Comparison of ENCODE assay signal across 19 cellular contexts in genomic region chr9:82513242-82513750, GRCh38.
DNase-seq lines count a peak whose midpoint lies in the region; ATAC-seq and TF ChIP-seq lines count a peak whose summit lies in the region.
"Had no signal": no experiment of that assay in that cellular context is flagged by ENCODE, and none has a peak within 500 bp of the region (broad histone marks: within the 10 kb centered on the region; RNA-seq: fewer than 3 reads in every experiment).

No MANE protein-coding gene starts in this region.

- H3K9me3 Mint-ChIP-seq in natural killer cell treated with Interleukin-12 subunit alpha and Interleukin-12 subunit beta and Interleukin-15 and Interleukin-18, amount 100 ng/mL, for 72 hours: peaks cover 13% of the 10 kb centered on the region
- H3K9me3 Mint-ChIP-seq: memory B cell had no signal

- H3K36me3 Mint-ChIP-seq in natural killer cell treated with Interleukin-12 subunit alpha and Interleukin-12 subunit beta and Interleukin-15 and Interleukin-18, amount 100 ng/mL, for 72 hours: no peaks in the 10 kb centered on the region
- H3K36me3 Mint-ChIP-seq: brain, memory B cell had no signal

- no peak overlapping the region for H3K4me3 Mint-ChIP-seq in natural killer cell treated with Interleukin-12 subunit alpha and Interleukin-12 subunit beta and Interleukin-15 and Interleukin-18, amount 100 ng/mL, for 72 hours
- H3K4me3 Mint-ChIP-seq: B cell, brain, memory B cell had no signal

- H3K27ac ChIP-seq in rectal smooth muscle tissue (ENCODE audit: low read depth, low read length) (peak overlapping the region; percentile 81), right lobe of liver (no peak overlapping the region)
- H3K27ac ChIP-seq: neutrophil, SJSA1 had no signal

- peak overlapping the region; percentile 25 for H3K4me3 ChIP-seq in adipocyte (ENCODE audit: low read length)
- H3K4me3 ChIP-seq in fibroblast of pulmonary artery (replicated peaks; ENCODE audit: low read depth, low read length): no peak overlapping the region
- no peak overlapping the region for H3K4me3 ChIP-seq in rectal smooth muscle tissue (ENCODE audit: low read length)
- H3K4me3 ChIP-seq in BE2C (ENCODE audit: low read depth, low read length): no peak overlapping the region
- no peak overlapping the region for H3K4me3 ChIP-seq in right lobe of liver
- H3K4me3 ChIP-seq: SJSA1, spleen had no signal

- H3K27me3 Mint-ChIP-seq in natural killer cell treated with Interleukin-12 subunit alpha and Interleukin-12 subunit beta and Interleukin-15 and Interleukin-18, amount 100 ng/mL, for 72 hours: no peaks in the 10 kb centered on the region
- H3K27me3 Mint-ChIP-seq: B cell, memory B cell had no signal

- DNase-seq in Daoy (ENCODE audit: low read depth): peak; percentile 33
- peak; percentile 14 for DNase-seq in adipocyte (ENCODE audit: low read depth)
- peak; percentile 41 for DNase-seq in fibroblast of pulmonary artery (ENCODE audit: low read depth)
- no peak for DNase-seq in DMS79 (lab: John Stamatoyannopoulos, UW)
- no peak for DNase-seq in natural killer cell treated with Interleukin-12 subunit alpha and Interleukin-12 subunit beta and Interleukin-15 and Interleukin-18, amount 100 ng/mL, for 72 hours (ENCODE audit: low spot score)
- DNase-seq in BE2C: no peak
- no peak for DNase-seq in right lobe of liver
- DNase-seq: activated CD8-positive, alpha-beta memory T cell treated with anti-CD3 and anti-CD28 coated beads, Interleukin-2, amount 50 U/mL, for 48 hours; effector CD8-positive, alpha-beta T cell; NCI-H1694; spleen; stimulated activated naive CD4-positive, alpha-beta T cell; T1000 had no signal

- H3K9me3 ChIP-seq in adipocyte (ENCODE audit: control insufficient read depth, low read length) (peaks cover 6% of the 10 kb centered on the region), BE2C (no peaks in the 10 kb centered on the region), right lobe of liver (no peaks in the 10 kb centered on the region)
- H3K9me3 ChIP-seq: neutrophil, SJSA1, spleen had no signal

- no peaks in the 10 kb centered on the region for H3K4me1 Mint-ChIP-seq in natural killer cell treated with Interleukin-12 subunit alpha and Interleukin-12 subunit beta and Interleukin-15 and Interleukin-18, amount 100 ng/mL, for 72 hours (ENCODE audit: low read depth in 2 of 2)
- H3K4me1 Mint-ChIP-seq: B cell, brain, memory B cell had no signal

- H3K4me1 ChIP-seq in adipocyte (ENCODE audit: control insufficient read depth, insufficient read depth, low read length): peaks cover 15% of the 10 kb centered on the region
- peaks cover 17% of the 10 kb centered on the region for H3K4me1 ChIP-seq in rectal smooth muscle tissue (ENCODE audit: control insufficient read depth, insufficient read depth, low read length)
- H3K4me1 ChIP-seq in BE2C: no peaks in the 10 kb centered on the region
- H3K4me1 ChIP-seq in right lobe of liver: no peaks in the 10 kb centered on the region
- H3K4me1 ChIP-seq: SJSA1 had no signal

- H3K27ac Mint-ChIP-seq in natural killer cell treated with Interleukin-12 subunit alpha and Interleukin-12 subunit beta and Interleukin-15 and Interleukin-18, amount 100 ng/mL, for 72 hours: no peak overlapping the region
- H3K27ac Mint-ChIP-seq: B cell, memory B cell had no signal

- 49% methylated on average over 5 of the region's 5 CpGs for WGBS in right lobe of liver (ENCODE audit: insufficient coverage, low coverage, low lambda C conversion rate, missing lambda C conversion rate)

- intact Hi-C loops in right lobe of liver (cut with DNase I): no loop called here

- H3K27me3 ChIP-seq in adipocyte (replicated peaks; ENCODE audit: control insufficient read depth, insufficient read depth, low read length) (peaks cover 8% of the 10 kb centered on the region), rectal smooth muscle tissue (ENCODE audit: control insufficient read depth, insufficient read depth, low read length) (no peaks in the 10 kb centered on the region), BE2C (no peaks in the 10 kb centered on the region), right lobe of liver (no peaks in the 10 kb centered on the region)
- H3K27me3 ChIP-seq: neutrophil, SJSA1, spleen had no signal

- H3K9ac ChIP-seq in adipocyte (ENCODE audit: low read length) (no peak overlapping the region), rectal smooth muscle tissue (ENCODE audit: low read length) (no peak overlapping the region)

- H3K36me3 ChIP-seq in adipocyte (ENCODE audit: control insufficient read depth, insufficient read depth, low read length, severe bottlenecking) (no peaks in the 10 kb centered on the region), rectal smooth muscle tissue (ENCODE audit: control insufficient read depth, insufficient read depth, low read length) (no peaks in the 10 kb centered on the region), BE2C (no peaks in the 10 kb centered on the region), right lobe of liver (no peaks in the 10 kb centered on the region)
- H3K36me3 ChIP-seq: neutrophil, SJSA1, spleen had no signal

- no peak for ATAC-seq in natural killer cell treated with Interleukin-12 subunit alpha and Interleukin-12 subunit beta and Interleukin-15 and Interleukin-18, amount 100 ng/mL, for 72 hours
- ATAC-seq in right lobe of liver: no peak

- no peak for TF ChIP-seq CTCF in fibroblast of pulmonary artery (IDR thresholded peaks at IDR 0.05; ENCODE audit: low read length, missing control alignments)
- TF ChIP-seq CTCF in BE2C (IDR thresholded peaks at IDR 0.05; ENCODE audit: low read depth, low read length): no peak
- TF ChIP-seq CTCF in right lobe of liver (IDR thresholded peaks at IDR 0.05): no peak

- no peak for TF ChIP-seq POLR2A in right lobe of liver (IDR thresholded peaks at IDR 0.05)

Comparison
In these comparisons a context has a peak if more than half of its experiments do, and no peak if none do; other contexts are left out.
1. DNase-seq: peak in Daoy (single experiment), adipocyte (single experiment) and fibroblast of pulmonary artery (single experiment); none in DMS79 (single experiment), natural killer cell treated with Interleukin-12 subunit alpha and Interleukin-12 subunit beta and Interleukin-15 and Interleukin-18, amount 100 ng/mL, for 72 hours (single experiment), BE2C (single experiment) and right lobe of liver (0 of 3).